Comparison of ENCODE assay signal across 8 cellular contexts in the genomic region with DNA sequence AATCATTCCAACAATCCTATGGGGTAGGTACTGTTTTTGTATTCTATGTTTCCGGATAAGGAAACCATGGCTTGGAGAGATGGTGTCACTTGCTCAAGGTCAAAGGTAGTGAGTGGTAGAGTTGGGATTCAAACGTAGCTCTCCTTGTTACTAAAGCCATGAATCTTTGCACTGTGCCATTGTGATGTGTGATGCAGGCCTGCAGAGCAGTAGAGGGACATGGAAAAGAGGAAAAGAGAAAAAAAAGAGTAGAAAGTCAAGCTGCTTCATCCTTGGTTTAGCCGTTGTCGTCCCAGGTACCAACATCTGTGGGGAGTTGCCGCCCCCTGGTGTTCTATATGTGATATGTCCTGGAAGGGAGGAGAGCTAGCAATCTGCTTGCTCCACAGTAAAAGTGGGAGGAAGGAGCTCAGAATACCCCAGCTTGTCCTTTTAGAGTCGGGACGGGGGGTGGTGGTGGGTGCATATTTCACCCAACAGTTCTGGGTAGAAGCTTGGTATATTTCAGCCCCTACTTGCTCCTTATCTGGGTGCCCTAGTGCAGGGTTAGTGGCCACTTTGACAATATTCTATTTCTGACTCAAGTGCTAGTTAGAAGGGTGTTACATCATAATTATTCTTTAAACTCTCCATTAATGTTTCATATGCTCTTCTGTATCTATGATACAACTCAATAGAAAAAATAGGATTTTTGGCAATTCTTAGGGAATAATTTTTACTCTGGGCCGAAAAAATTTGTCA.
DNase-seq lines count a peak whose midpoint lies in the region; ATAC-seq and TF ChIP-seq lines count a peak whose summit lies in the region.

No MANE protein-coding gene starts in this region.

- H3K4me3 ChIP-seq in DND-41 (ENCODE audit: low read depth in 1 of 2, low read length in 2 of 2) (no peak overlapping the region), RWPE2 (ENCODE audit: severe bottlenecking) (no peak overlapping the region), fibroblast of villous mesenchyme (ENCODE audit: low read depth, low read length) (no peak overlapping the region), neutrophil (ENCODE audit: low read depth in 1 of 2, low read length in 1 of 2) (no peak overlapping the region)

- TF ChIP-seq CTCF in DND-41 (IDR thresholded peaks at IDR 0.05; ENCODE audit: borderline replicate concordance, extremely low read depth, low read length, poor library complexity, severe bottlenecking) (peak; percentile 97), RWPE2 (IDR thresholded peaks at IDR 0.05; ENCODE audit: poor library complexity, severe bottlenecking) (peak; percentile 74), fibroblast of villous mesenchyme (IDR thresholded peaks at IDR 0.05; ENCODE audit: insufficient read depth, low read depth, low read length) (peak; percentile 84), neutrophil (IDR thresholded peaks at IDR 0.05) (peak; percentile 89)

- H3K4me1 ChIP-seq in DND-41 (ENCODE audit: insufficient read depth, low read length), result no peaks in the 10 kb centered on the region
- H3K4me1 ChIP-seq in RWPE2 (ENCODE audit: insufficient read depth, poor library complexity, severe bottlenecking), result no peaks in the 10 kb centered on the region
- H3K4me1 ChIP-seq in neutrophil (ENCODE audit: control insufficient read depth in 1 of 2, insufficient read depth in 1 of 2, low read depth in 1 of 2, low read length in 1 of 2), result no peaks in the 10 kb centered on the region

- H3K79me2 ChIP-seq in DND-41 (ENCODE audit: insufficient read depth, low read length), result no peaks in the 10 kb centered on the region

- H4K20me1 ChIP-seq in DND-41 (ENCODE audit: insufficient read depth, low read length), result no peaks in the 10 kb centered on the region

- no peak overlapping the region for H3K9ac ChIP-seq in DND-41 (ENCODE audit: low read depth, low read length)

- no peak overlapping the region for H3K4me2 ChIP-seq in DND-41 (ENCODE audit: insufficient read depth, low read length)

- H3K27me3 ChIP-seq in DND-41 (ENCODE audit: insufficient read depth, low read length, poor library complexity), result no peaks in the 10 kb centered on the region
- H3K27me3 ChIP-seq in RWPE2 (ENCODE audit: insufficient read depth, poor library complexity, severe bottlenecking), result no peaks in the 10 kb centered on the region
- peaks cover 12% of the 10 kb centered on the region for H3K27me3 ChIP-seq in neutrophil

- DNase-seq in DND-41 (peak; percentile 74), LoVo (ENCODE audit: low spot score) (peak; percentile 81), RWPE2 (ENCODE audit: low spot score) (no peak), fibroblast of villous mesenchyme (ENCODE audit: low read depth) (peak; percentile 78), stromal cell of bone marrow (ENCODE audit: low read depth) (peak; percentile 48)
- peak; percentile 45 to 56 for DNase-seq in activated T-helper 1 cell treated with anti-CD3 and anti-CD28 coated beads, Interleukin-2, amount 50 U/mL, for 16 hours (ENCODE audit: low read depth in 1 of 2, low spot score in 1 of 2)

- H3K27ac ChIP-seq in DND-41 (ENCODE audit: low read length) (no peak overlapping the region), RWPE2 (ENCODE audit: poor library complexity, severe bottlenecking) (no peak overlapping the region), neutrophil (no peak overlapping the region)

- H3K9me3 ChIP-seq in DND-41 (ENCODE audit: insufficient read depth, low read length, severe bottlenecking), result no peaks in the 10 kb centered on the region
- H3K9me3 ChIP-seq in RWPE2 (ENCODE audit: severe bottlenecking), result no peaks in the 10 kb centered on the region
- H3K9me3 ChIP-seq in neutrophil, result no peaks in the 10 kb centered on the region

- H2AFZ ChIP-seq in DND-41 (ENCODE audit: low read depth, low read length), result peak overlapping the region; percentile 31

- H3K36me3 ChIP-seq in DND-41 (ENCODE audit: insufficient read depth, low read length) (no peaks in the 10 kb centered on the region), RWPE2 (ENCODE audit: low read depth) (no peaks in the 10 kb centered on the region), neutrophil (no peaks in the 10 kb centered on the region)

- ATAC-seq in DND-41 (ENCODE audit: insufficient read depth, low read depth) (peak; percentile 96), RWPE2 (ENCODE audit: low read depth) (peak; percentile 86), HG02623 (IDR thresholded peaks at IDR 0.05; ENCODE audit: unreplicated experiment) (no peak)
